1 cellular context compared by ENCODE assay signal in genomic region chr5:33375900-33376299, GRCh38.
TF ChIP-seq lines count a peak whose summit lies in the region.

No MANE protein-coding gene starts in this region.

TF ChIP-seq in HepG2, 621 proteins besides CTCF, POLR2A, EP300 and RAD21 (continued from another document):
- no peak for TF ChIP-seq ZEB1 (IDR thresholded peaks at IDR 0.05; ENCODE audit: insufficient replicate concordance, low read depth)
- TF ChIP-seq NFIC (IDR thresholded peaks at IDR 0.05; ENCODE audit: low read length): no peak
- TF ChIP-seq ZNF766 (CRISPR knock-in tag; IDR thresholded peaks at IDR 0.05; ENCODE audit: borderline replicate concordance): no peak
